Comparison of ENCODE assay signal across 8 cellular contexts in genomic region chrX:109733658-109734022, GRCh38. TPM values are rescaled to one million over a fixed set of nuclear protein-coding genes. Genes with fewer than 3 reads are reported as not detected.
DNase-seq lines count a peak whose midpoint lies in the region; ATAC-seq and TF ChIP-seq lines count a peak whose summit lies in the region.

No MANE protein-coding gene starts in this region.

- peak overlapping the region; percentile 92 for H3K27ac ChIP-seq in Panc1 (ENCODE audit: low read length)
- peak overlapping the region; percentile 79 to 91 (median 88) for H3K27ac ChIP-seq in esophagus squamous epithelium
- H3K27ac ChIP-seq in psoas muscle = peak overlapping the region; percentile 85

- no peak for TF ChIP-seq POLR2A in esophagus squamous epithelium (IDR thresholded peaks at IDR 0.05)

- H3K4me3 ChIP-seq in GM12875 (ENCODE audit: low read depth, low read length) = peak overlapping the region; percentile 82
- peak overlapping the region; percentile 94 to 97 for H3K4me3 ChIP-seq in Panc1 (ENCODE audit: low read depth in 2 of 2, low read length in 2 of 2)
- peak overlapping the region; percentile 63 to 78 (median 70) for H3K4me3 ChIP-seq in esophagus squamous epithelium
- peak overlapping the region; percentile 88 for H3K4me3 ChIP-seq in psoas muscle

- CTCF ChIA-PET in Panc1 (lab: Charles Lee) = interaction anchor here (0.7 kb wide), 1 partner anchor 121 kb away, joined by 3 read pairs; no protein-coding TSS in a partner anchor

- ATAC-seq in Panc1 = no peak
- ATAC-seq in psoas muscle = no peak
- ATAC-seq in GM19467 (IDR thresholded peaks at IDR 0.05; ENCODE audit: unreplicated experiment) = no peak
- no peak for ATAC-seq in HG02610 (IDR thresholded peaks at IDR 0.05; ENCODE audit: unreplicated experiment)
- no peak for ATAC-seq in HG02798 (IDR thresholded peaks at IDR 0.05; ENCODE audit: poor library complexity, unreplicated experiment)
- ATAC-seq in HG03469 (IDR thresholded peaks at IDR 0.05; ENCODE audit: unreplicated experiment) = no peak

- intact Hi-C loops in Panc1 (cut with micrococcal nuclease; ENCODE audit: unreplicated experiment) (no loop called here), esophagus squamous epithelium (cut with DNase I) (no loop called here), psoas muscle (cut with DNase I) (no loop called here)

- H3K4me1 ChIP-seq in Panc1 (ENCODE audit: control insufficient read depth, insufficient read depth, low read length) = peaks cover 13% of the 10 kb centered on the region; the same call in 1 of the 2 replicates
- H3K4me1 ChIP-seq in esophagus squamous epithelium = peaks cover 0 to 24% (median 0%) of the 10 kb centered on the region in 3 donors
- H3K4me1 ChIP-seq in psoas muscle = no peaks in the 10 kb centered on the region

- DNase-seq in Panc1 (ENCODE audit: low read depth, low spot score) (no peak), esophagus squamous epithelium (lab: John Stamatoyannopoulos, UW) (no peak), psoas muscle (no peak)

- TF ChIP-seq CTCF in GM12875 (IDR thresholded peaks at IDR 0.05; ENCODE audit: borderline replicate concordance, insufficient read depth, low read depth, low read length) (no peak), Panc1 (IDR thresholded peaks at IDR 0.05) (no peak), esophagus squamous epithelium (IDR thresholded peaks at IDR 0.05) (no peak), psoas muscle (IDR thresholded peaks at IDR 0.05) (no peak)

- POLR2A ChIA-PET in Panc1 (lab: Charles Lee) = no interaction called here

- 12 to 31% methylated on average over 10 of the region's 10 CpGs for WGBS in esophagus squamous epithelium, 2 donors
- WGBS in psoas muscle, 3 donors = 13 to 34% (median 26%) methylated on average over 10 of the region's 10 CpGs

- H3K27me3 ChIP-seq in Panc1 (ENCODE audit: control insufficient read depth, insufficient read depth, low read length) (no peaks in the 10 kb centered on the region), esophagus squamous epithelium (no peaks in the 10 kb centered on the region), psoas muscle (ENCODE audit: insufficient read depth in 3 of 3, low read length in 2 of 3) (peaks cover 0 to 6% (median 0%) of the 10 kb centered on the region in 3 donors)

- H3K9me3 ChIP-seq in Panc1 (ENCODE audit: control insufficient read depth, insufficient read depth, low read depth, low read length) (no peaks in the 10 kb centered on the region), esophagus squamous epithelium (no peaks in the 10 kb centered on the region), psoas muscle (no peaks in the 10 kb centered on the region)

- in situ Hi-C loops in Panc1 (cut with HindIII; ENCODE audit: low pct_unique_long_range_greater_than_20kb, low sequenced_read_pairs) = no loop called here

- H3K36me3 ChIP-seq in Panc1 (ENCODE audit: control insufficient read depth, insufficient read depth, low read length) = no peaks in the 10 kb centered on the region
- no peaks in the 10 kb centered on the region for H3K36me3 ChIP-seq in esophagus squamous epithelium
- no peaks in the 10 kb centered on the region for H3K36me3 ChIP-seq in psoas muscle (ENCODE audit: insufficient read depth in 1 of 2, low read depth in 1 of 2)

- TSS peak; percentile 87 for BruUV-seq in Panc1 (replicated peaks; lab: Mats Ljungman, UMichigan)

RNA-seq across cellular contexts. Expression of gene ACSL4, which starts 0.6 kb away (rescaled TPM):
- total RNA-seq in Panc1 (2021; ENCODE audit: unreplicated experiment) (55.2 TPM), esophagus squamous epithelium (10 to 100 TPM; 11.6 to 48.1 (median 33.4) TPM), psoas muscle (10 to 100 TPM; 16.4 to 36.0 (median 24.3) TPM)
- 23.9 TPM for polyA plus RNA-seq in Panc1 (2012; ENCODE audit: insufficient read length)
- polyA plus RNA-seq in psoas muscle = 10 to 100 TPM; 16.4 to 27.9 (median 20.5) TPM
